ENCODE assay signal across 9 cellular contexts in the genomic region with DNA sequence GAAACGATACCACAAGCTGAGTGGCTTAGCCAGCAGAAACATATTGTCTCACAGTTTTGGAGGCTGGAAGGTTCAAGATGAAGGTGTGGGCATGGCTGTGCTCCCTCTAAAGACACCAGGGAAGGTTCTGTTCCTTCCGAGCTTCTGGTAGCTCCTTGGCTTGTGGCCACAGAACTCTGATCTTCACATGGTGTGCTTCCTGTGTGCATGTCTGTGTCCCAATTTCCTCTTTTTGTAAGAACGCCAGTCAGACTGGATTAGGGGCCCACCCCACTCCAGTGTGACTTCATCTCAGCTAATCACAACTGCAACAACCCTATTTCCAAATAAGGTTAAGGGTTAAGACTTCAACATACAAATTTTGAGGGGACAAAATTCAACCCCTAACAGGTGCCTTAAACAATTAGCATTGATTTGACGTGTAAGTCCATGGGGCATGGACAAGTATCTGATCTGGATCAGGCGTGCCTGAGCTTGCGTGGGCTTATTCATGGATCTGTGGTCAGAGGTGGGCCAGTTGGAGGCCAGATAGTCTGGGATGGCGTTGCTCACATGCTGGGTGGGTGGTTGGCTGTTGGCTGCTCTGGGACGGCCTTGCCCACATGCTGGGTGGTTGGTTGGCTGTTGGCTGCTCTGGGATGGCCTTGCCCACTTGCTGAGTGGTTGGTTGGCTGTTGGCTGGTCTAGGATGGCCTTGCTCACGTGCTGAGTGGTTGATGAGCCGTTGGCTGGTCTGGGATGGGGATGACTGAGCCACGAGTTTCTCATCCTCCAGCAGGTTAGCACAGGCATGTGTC.
DNase-seq lines count a peak whose midpoint lies in the region; ATAC-seq and TF ChIP-seq lines count a peak whose summit lies in the region.
"Had no signal": no experiment of that assay in that cellular context is flagged by ENCODE, and none has a peak within 500 bp of the region (broad histone marks: within the 10 kb centered on the region; RNA-seq: fewer than 3 reads in every experiment).

No MANE protein-coding gene starts in this region.

- no peaks in the 10 kb centered on the region for H3K27me3 Mint-ChIP-seq in memory B cell

- H3K9me3 ChIP-seq in Karpas-422 (ENCODE audit: low read length) (no peaks in the 10 kb centered on the region), breast epithelium (no peaks in the 10 kb centered on the region)

- H3K27me3 ChIP-seq in Karpas-422 (ENCODE audit: low read length): no peaks in the 10 kb centered on the region
- H3K27me3 ChIP-seq in breast epithelium: no peaks in the 10 kb centered on the region

- H3K4me3 Mint-ChIP-seq in memory B cell: peak overlapping the region; percentile 9

- H3K27ac ChIP-seq in Karpas-422 (ENCODE audit: low read length): no peak overlapping the region
- H3K27ac ChIP-seq in breast epithelium: peak overlapping the region; percentile 29 to 82

- H3K9me3 Mint-ChIP-seq in memory B cell: no peaks in the 10 kb centered on the region

- no peak overlapping the region for H3K4me2 ChIP-seq in Karpas-422 (ENCODE audit: low read depth, low read length, poor library complexity, severe bottlenecking)

- ATAC-seq in memory B cell (ENCODE audit: low read depth) (peak; percentile 81), HG02938 (IDR thresholded peaks at IDR 0.05; ENCODE audit: unreplicated experiment) (no peak)

- no peaks in the 10 kb centered on the region for H3K9me2 ChIP-seq in Karpas-422 (replicated peaks; ENCODE audit: insufficient read depth, low read length)

- no peak overlapping the region for H2AFZ ChIP-seq in Karpas-422 (ENCODE audit: low read length)

- H3K9ac ChIP-seq in Karpas-422 (ENCODE audit: low read length): no peak overlapping the region

- peak overlapping the region; percentile 62 for H3K27ac Mint-ChIP-seq in memory B cell

- H4K20me1 ChIP-seq in Karpas-422 (ENCODE audit: insufficient read depth, low read depth, low read length): no peaks in the 10 kb centered on the region; the same call in 1 of the 2 replicates

- peaks cover 66% of the 10 kb centered on the region for H3K4me1 Mint-ChIP-seq in memory B cell

- peaks cover 62% of the 10 kb centered on the region for H3K36me3 Mint-ChIP-seq in memory B cell

- no peak for TF ChIP-seq POLR2A in breast epithelium (IDR thresholded peaks at IDR 0.05)

- H3K4me1 ChIP-seq in Karpas-422 (ENCODE audit: low read length) (peaks cover 11% of the 10 kb centered on the region), breast epithelium (no peaks in the 10 kb centered on the region)

- intact Hi-C loops in breast epithelium (cut with DNase I; ENCODE audit: low total_unique reads): no loop called here

- DNase-seq in Ammon's horn (ENCODE audit: low spot score) (peak; percentile 82), Karpas-422 (peak; percentile 64), breast epithelium (ENCODE audit: low spot score in 2 of 2) (peak in 1 of 2 donors; percentile 29), memory B cell (ENCODE audit: low spot score in 2 of 2) (no peak), kidney glomerular epithelial cell (lab: John Stamatoyannopoulos, UW) (no peak), NCI-H2196 (lab: John Stamatoyannopoulos, UW; ENCODE audit: unreplicated experiment) (no peak)
- DNase-seq in stimulated activated CD4-positive, alpha-beta T cell treated with anti-CD3 and anti-CD28 coated beads, Interleukin-4, amount 100 ng/mL, for 4 hours: no peak
- DNase-seq: NCI-H510A treated with DMSO at 0.1 percent for 48 hours had no signal

- H3K79me2 ChIP-seq in Karpas-422 (ENCODE audit: low read length): no peaks in the 10 kb centered on the region

- H3K36me3 ChIP-seq in Karpas-422 (ENCODE audit: insufficient read depth, low read length): no peaks in the 10 kb centered on the region
- H3K36me3 ChIP-seq in breast epithelium: no peaks in the 10 kb centered on the region

- H3K4me3 ChIP-seq in Karpas-422 (ENCODE audit: low read length) (no peak overlapping the region), breast epithelium (no peak overlapping the region)

- TF ChIP-seq CTCF in breast epithelium (IDR thresholded peaks at IDR 0.05): no peak

Comparison
In these comparisons a context has a peak if more than half of its experiments do, and no peak if none do; other contexts are left out.
1. DNase-seq: peak in Ammon's horn (single experiment) and Karpas-422 (single experiment); none in memory B cell (0 of 2), kidney glomerular epithelial cell (single experiment), stimulated activated CD4-positive, alpha-beta T cell treated with anti-CD3 and anti-CD28 coated beads, Interleukin-4, amount 100 ng/mL, for 4 hours (0 of 2) and NCI-H2196 (single experiment).